ENCODE assay signal across 16 cellular contexts in genomic region chrX:139078761-139079160, GRCh38.
DNase-seq lines count a peak whose midpoint lies in the region; ATAC-seq and TF ChIP-seq lines count a peak whose summit lies in the region.
"Had no signal": no experiment of that assay in that cellular context is flagged by ENCODE, and none has a peak within 500 bp of the region (broad histone marks: within the 10 kb centered on the region; RNA-seq: fewer than 3 reads in every experiment).

No MANE protein-coding gene starts in this region.

- no peaks in the 10 kb centered on the region for H3K9me2 ChIP-seq in neural cell (ENCODE audit: insufficient read depth, low read length)

- ATAC-seq in HG02852 (IDR thresholded peaks at IDR 0.05; ENCODE audit: unreplicated experiment) (no peak), T-helper 17 cell (no peak), GM18873 (IDR thresholded peaks at IDR 0.05; ENCODE audit: low FRiP score, unreplicated experiment) (no peak)
- ATAC-seq: CD8-positive, alpha-beta T cell had no signal

- no peaks in the 10 kb centered on the region for H3K27me3 ChIP-seq in fibroblast of lung (ENCODE audit: control insufficient read depth, insufficient read depth, low read length)
- no peaks in the 10 kb centered on the region for H3K27me3 ChIP-seq in neural cell (ENCODE audit: insufficient read depth, low read depth, low read length)

- no peak overlapping the region for H3K4me3 Mint-ChIP-seq in T-helper 17 cell
- H3K4me3 Mint-ChIP-seq: B cell; CD8-positive, alpha-beta T cell had no signal

- H2AFZ ChIP-seq in fibroblast of lung (ENCODE audit: low read length), result no peak overlapping the region
- no peak overlapping the region for H2AFZ ChIP-seq in neural cell (ENCODE audit: low read depth, low read length)

- TF ChIP-seq EP300 in neural cell (conservative IDR thresholded peaks at IDR 0.05; ENCODE audit: poor library complexity, severe bottlenecking), result peak; percentile 32

- H4K20me1 ChIP-seq in fibroblast of lung (ENCODE audit: control insufficient read depth, extremely low read depth, insufficient read depth, low read length), result no peaks in the 10 kb centered on the region
- H4K20me1 ChIP-seq in neural cell (ENCODE audit: insufficient read depth), result no peaks in the 10 kb centered on the region
- H4K20me1 ChIP-seq: BLaER1 treated with 17β-estradiol and CSF1 and Interleukin-3, amounts not matched to agents 10 nM and 100 nM had no signal

- H3K27me3 Mint-ChIP-seq in T-helper 17 cell, result no peaks in the 10 kb centered on the region
- H3K27me3 Mint-ChIP-seq: B cell had no signal

- DNase-seq in AG10803 (ENCODE audit: low read depth), result peak; percentile 24
- peak; percentile 10 for DNase-seq in SK-N-DZ (ENCODE audit: low spot score)
- peak; percentile 12 to 61 for DNase-seq in fibroblast of lung (ENCODE audit: low read depth in 2 of 2)
- DNase-seq in T-helper 17 cell, result no peak
- no peak for DNase-seq in SHP77 treated with DMSO at 0.1 percent for 48 hours (lab: John Stamatoyannopoulos, UW)
- DNase-seq: Calu3; CD8-positive, alpha-beta T cell; DMS79 treated with DMSO at 0.1 percent for 48 hours; GF-D8; HCEC 1CT had no signal

- no peak overlapping the region for H3K4me3 ChIP-seq in AG10803 (ENCODE audit: low read length)
- H3K4me3 ChIP-seq in fibroblast of lung (replicated peaks in 1 of 4; ENCODE audit: control extremely low read depth in 1 of 4, insufficient read depth in 1 of 4, low read depth in 3 of 4, low read length in 4 of 4), result no peak overlapping the region
- no peak overlapping the region for H3K4me3 ChIP-seq in neural cell (ENCODE audit: low read length)
- H3K4me3 ChIP-seq: BLaER1 treated with 17β-estradiol and CSF1 and Interleukin-3, amounts not matched to agents 10 nM and 100 nM had no signal

- H3K4me2 ChIP-seq in fibroblast of lung (ENCODE audit: extremely low read depth, insufficient read depth, low read length), result no peak overlapping the region
- H3K4me2 ChIP-seq in neural cell (ENCODE audit: low read length), result no peak overlapping the region
- H3K4me2 ChIP-seq: KMS-11 had no signal

- no peaks in the 10 kb centered on the region for H3K79me2 ChIP-seq in fibroblast of lung (ENCODE audit: control insufficient read depth, insufficient read depth, low read length)
- H3K79me2 ChIP-seq in neural cell (replicated peaks; ENCODE audit: insufficient read depth, low read length), result no peaks in the 10 kb centered on the region

- H3K4me1 ChIP-seq in fibroblast of lung (ENCODE audit: control insufficient read depth, extremely low read depth, insufficient read depth, low read length), result no peaks in the 10 kb centered on the region

- no peaks in the 10 kb centered on the region for H3K4me1 Mint-ChIP-seq in T-helper 17 cell
- H3K4me1 Mint-ChIP-seq: B cell had no signal

- H3K36me3 Mint-ChIP-seq in T-helper 17 cell (ENCODE audit: low read depth), result no peaks in the 10 kb centered on the region
- H3K36me3 Mint-ChIP-seq: CD8-positive, alpha-beta T cell had no signal

- H3K9me3 ChIP-seq in fibroblast of lung (ENCODE audit: control insufficient read depth, insufficient read depth, low read depth, low read length) (no peaks in the 10 kb centered on the region), neural cell (ENCODE audit: low read length) (no peaks in the 10 kb centered on the region), T-helper 17 cell (ENCODE audit: control insufficient read depth, low read length, poor library complexity, severe bottlenecking) (no peaks in the 10 kb centered on the region)
- H3K9me3 ChIP-seq: BLaER1 treated with 17β-estradiol and CSF1 and Interleukin-3, amounts not matched to agents 10 nM and 100 nM had no signal

- H3K27ac ChIP-seq in fibroblast of lung (ENCODE audit: insufficient read depth, low read length) (no peak overlapping the region), neural cell (ENCODE audit: low read length) (peak overlapping the region; percentile 24)
- H3K27ac ChIP-seq: BLaER1 treated with 17β-estradiol and CSF1 and Interleukin-3, amounts not matched to agents 10 nM and 100 nM; KMS-11 had no signal

- H3K9ac ChIP-seq in fibroblast of lung (ENCODE audit: insufficient read depth, low read length) (no peak overlapping the region), neural cell (ENCODE audit: low read length) (no peak overlapping the region)
- H3K9ac ChIP-seq: BLaER1 treated with 17β-estradiol and CSF1 and Interleukin-3, amounts not matched to agents 10 nM and 100 nM; KMS-11 had no signal

- H3K36me3 ChIP-seq in fibroblast of lung (ENCODE audit: control insufficient read depth, insufficient read depth, low read length), result no peaks in the 10 kb centered on the region
- H3K36me3 ChIP-seq in neural cell (ENCODE audit: insufficient read depth, low read length), result no peaks in the 10 kb centered on the region
- H3K36me3 ChIP-seq: BLaER1 treated with 17β-estradiol and CSF1 and Interleukin-3, amounts not matched to agents 10 nM and 100 nM had no signal

- TF ChIP-seq CTCF in AG10803 (conservative IDR thresholded peaks at IDR 0.05; ENCODE audit: low read length), result no peak
- TF ChIP-seq CTCF in fibroblast of lung (conservative IDR thresholded peaks at IDR 0.05 in 1 of 2, IDR thresholded peaks at IDR 0.05 in 1 of 2; ENCODE audit: low read depth in 1 of 2, low read length in 2 of 2), result no peak
- TF ChIP-seq CTCF in neural cell (IDR thresholded peaks at IDR 0.05; ENCODE audit: poor library complexity, severe bottlenecking), result no peak

- no peak for TF ChIP-seq RAD21 in neural cell (conservative IDR thresholded peaks at IDR 0.05)

- H3F3A ChIP-seq in neural cell (ENCODE audit: insufficient read depth, low read length, poor library complexity, severe bottlenecking), result no peaks in the 10 kb centered on the region

- H3K27ac Mint-ChIP-seq in T-helper 17 cell, result no peak overlapping the region
- H3K27ac Mint-ChIP-seq: B cell; CD8-positive, alpha-beta T cell had no signal

TF ChIP-seq in neural cell, 6 proteins besides CTCF, POLR2A, EP300 and RAD21:
- TF ChIP-seq POLR2AphosphoS5 (IDR thresholded peaks at IDR 0.05), result no peak
- TF ChIP-seq MXI1 (conservative IDR thresholded peaks at IDR 0.05; ENCODE audit: poor library complexity, severe bottlenecking), result no peak
- TF ChIP-seq TAF1 (IDR thresholded peaks at IDR 0.05; ENCODE audit: low read depth), result no peak
- no peak for TF ChIP-seq SMC3 (conservative IDR thresholded peaks at IDR 0.05; ENCODE audit: poor library complexity)
- no peak for TF ChIP-seq EZH2 (IDR thresholded peaks at IDR 0.05; ENCODE audit: borderline replicate concordance, insufficient read depth, low read length, poor library complexity, severe bottlenecking)
- no peak for TF ChIP-seq REST (IDR thresholded peaks at IDR 0.05; ENCODE audit: borderline replicate concordance)

Comparison
In these comparisons a context has a peak if more than half of its experiments do, and no peak if none do; other contexts are left out.
1. DNase-seq: peak in AG10803 (single experiment), SK-N-DZ (single experiment) and fibroblast of lung (2 of 2); none in T-helper 17 cell (0 of 3) and SHP77 treated with DMSO at 0.1 percent for 48 hours (single experiment).